ENCODE assay signal across 29 cellular contexts in the genomic region with DNA sequence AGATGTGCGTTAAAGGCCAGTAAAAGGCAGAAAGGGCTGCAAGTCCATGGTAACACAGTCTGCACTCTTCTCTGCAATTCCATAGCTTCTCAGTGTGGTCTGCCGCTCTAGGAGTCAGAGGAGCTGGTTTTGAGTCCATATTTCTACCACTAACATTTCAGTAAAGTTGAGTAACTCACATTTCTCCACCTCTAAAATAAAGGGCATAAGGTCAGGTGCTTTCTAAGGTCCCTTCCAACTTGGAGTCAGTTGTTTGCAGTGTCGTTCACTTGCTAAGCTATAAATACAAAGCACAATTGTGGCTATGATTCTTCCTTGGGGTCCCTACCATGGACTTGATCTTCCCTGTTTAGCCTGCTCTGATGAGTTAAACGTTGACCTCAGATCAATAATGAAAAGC.
"Had no signal": no experiment of that assay in that cellular context is flagged by ENCODE, and none has a peak within 500 bp of the region (broad histone marks: within the 10 kb centered on the region; RNA-seq: fewer than 3 reads in every experiment).

No MANE protein-coding gene starts in this region.

- ATAC-seq: activated CD8-positive, alpha-beta T cell treated with anti-CD3 and anti-CD28 coated beads for 36 hours; activated T-cell treated with anti-CD3 and anti-CD28 coated beads, Interleukin-2, amount 50 U/mL, for 72 hours; activated T-helper 17 cell treated with anti-CD3 and anti-CD28 coated beads, Interleukin-2, amount 50 U/mL, for 72 hours; K562; Panc1 had no signal

- H3K36me3 ChIP-seq: WERI-Rb-1 had no signal

- H3K27ac ChIP-seq: WERI-Rb-1 had no signal

- DNase-seq: activated CD4-positive, alpha-beta T cell treated with anti-CD3 and anti-CD28 coated beads, Interleukin-2, amount 10 ng/mL, durations not matched to agents 24 days and 14 days; activated CD4-positive, alpha-beta T cell treated with anti-CD3 and anti-CD28 coated beads, Interleukin-2, amount 50 U/mL, for 4 hours; activated CD4-positive, CD25-positive, alpha-beta regulatory T cell; activated CD8-positive, alpha-beta T cell treated with anti-CD3 and anti-CD28 coated beads for 36 hours; activated effector memory CD4-positive, alpha-beta T cell treated with anti-CD3 and anti-CD28 coated beads, Interleukin-2, amount 50 U/mL, for 16 hours; activated naive CD4-positive, alpha-beta T cell; activated naive CD4-positive, alpha-beta T cell treated with anti-CD3 and anti-CD28 coated beads, Interleukin-2, amount 50 U/mL, for 16 hours; activated naive CD8-positive, alpha-beta T cell treated with anti-CD3 and anti-CD28 coated beads for 36 hours; activated T-cell treated with anti-CD3 and anti-CD28 coated beads, Interleukin-2, amount 50 U/mL, for 1 hour; activated T-cell treated with anti-CD3 and anti-CD28 coated beads, Interleukin-2, amount 50 U/mL, for 72 hours; amniotic stem cell; aorta; NCI-H1048; NCI-H1105 treated with DMSO at 0.1 percent for 48 hours; NCI-H1436; NCI-H1694 treated with DMSO at 0.1 percent for 48 hours; NCI-H2029; NCI-H345; NCI-H524 treated with DMSO at 0.1 percent for 48 hours; RPMI8226; SIG-M5; SW 1271; T-helper 1 cell; T-helper 2 cell; T-helper 9 cell; WERI-Rb-1 had no signal

- H3K4me3 ChIP-seq: K562 had no signal
